ENCODE assay signal across 21 cellular contexts in the genomic region with DNA sequence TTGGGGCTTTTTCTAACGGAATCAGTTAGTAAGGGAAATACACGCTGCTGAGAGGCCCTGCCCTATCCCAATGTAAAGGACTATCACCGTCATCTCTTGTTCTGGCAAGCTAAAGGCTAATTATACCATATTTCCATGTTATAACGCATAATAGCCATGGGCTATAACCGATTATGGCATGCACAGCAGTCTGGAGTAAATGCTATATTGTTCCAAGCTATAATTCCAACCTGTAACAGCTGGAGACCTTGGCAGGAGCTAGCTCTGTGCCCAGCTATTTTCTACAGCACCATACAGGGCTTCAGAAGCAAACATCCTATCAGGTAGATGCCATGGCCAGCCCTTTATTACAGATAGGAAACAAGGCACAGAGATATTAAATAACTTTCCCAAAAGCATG. TPM values are rescaled to one million over a fixed set of nuclear protein-coding genes. Genes with fewer than 3 reads are reported as not detected.
A peak's percentile ranks its signal among the peaks of the same experiment; 100 is the strongest.
DNase-seq lines count a peak whose midpoint lies in the region; TF ChIP-seq lines count a peak whose summit lies in the region.
"Had no signal": no experiment of that assay in that cellular context is flagged by ENCODE, and none has a peak within 500 bp of the region (broad histone marks: within the 10 kb centered on the region; RNA-seq: fewer than 3 reads in every experiment).

No MANE protein-coding gene starts in this region.

- no peak overlapping the region for H2AFZ ChIP-seq in neuronal stem cell (ENCODE audit: low read length)

- H3K36me3 ChIP-seq in BLaER1 treated with 17β-estradiol and CSF1 and Interleukin-3, amounts not matched to agents 10 nM and 100 nM = peaks cover 7 to 57% (median 36%) of the 10 kb centered on the region in 11 experiments; a peak in 21 of 22 replicates
- H3K36me3 ChIP-seq in esophagus squamous epithelium (no peaks in the 10 kb centered on the region), spleen (peaks cover 0 to 12% (median 0%) of the 10 kb centered on the region in 6 donors), neuronal stem cell (replicated peaks in 1 of 2; ENCODE audit: control insufficient read depth in 2 of 2, insufficient read depth in 2 of 2, low read length in 2 of 2) (no peaks in the 10 kb centered on the region)

- H3K27me3 Mint-ChIP-seq in type B pancreatic cell = peaks cover 29% of the 10 kb centered on the region
- H3K27me3 Mint-ChIP-seq: naive thymus-derived CD8-positive, alpha-beta T cell; T-cell had no signal

- no peak overlapping the region for H3K18ac ChIP-seq in neuronal stem cell (ENCODE audit: low read length)

- intact Hi-C loops in esophagus squamous epithelium (cut with DNase I) (no loop called here), spleen (cut with DNase I; ENCODE audit: low total_unique reads) (no loop called here)

- H3K4me3 ChIP-seq in BLaER1 treated with 17β-estradiol and CSF1 and Interleukin-3, amounts not matched to agents 10 nM and 100 nM = no peak overlapping the region
- no peak overlapping the region for H3K4me3 ChIP-seq in esophagus squamous epithelium
- H3K4me3 ChIP-seq in spleen = no peak overlapping the region
- H3K4me3 ChIP-seq in neuronal stem cell (ENCODE audit: low read length in 2 of 2) = no peak overlapping the region
- H3K4me3 ChIP-seq: lung had no signal

- H4K8ac ChIP-seq in neuronal stem cell (ENCODE audit: low read depth, low read length) = no peak overlapping the region

- TF ChIP-seq POLR2A in esophagus squamous epithelium (IDR thresholded peaks at IDR 0.05) (no peak), spleen (IDR thresholded peaks at IDR 0.05) (no peak)

- in situ Hi-C loops in G401 (cut with HindIII; ENCODE audit: low sequenced_read_pairs) = no loop called here

- peaks cover 4% of the 10 kb centered on the region for H3K4me1 Mint-ChIP-seq in type B pancreatic cell (ENCODE audit: unreplicated experiment)

- peak overlapping the region; percentile 59 to 94 (median 79) for H3K4me2 ChIP-seq in BLaER1 treated with 17β-estradiol and CSF1 and Interleukin-3, amounts not matched to agents 10 nM and 100 nM
- H3K4me2 ChIP-seq in neuronal stem cell (ENCODE audit: insufficient read depth, low read length, poor library complexity, severe bottlenecking) = no peak overlapping the region

- no peaks in the 10 kb centered on the region for H3K27me3 ChIP-seq in BLaER1 treated with 17β-estradiol and CSF1 and Interleukin-3, amounts not matched to agents 10 nM and 100 nM
- H3K27me3 ChIP-seq in esophagus squamous epithelium (peaks cover 0 to 6% (median 0%) of the 10 kb centered on the region in 4 donors), spleen (replicated peaks in 1 of 7) (no peaks in the 10 kb centered on the region), neuronal stem cell (ENCODE audit: control insufficient read depth in 3 of 3, insufficient read depth in 3 of 3, low read depth in 1 of 3, low read length in 3 of 3) (peaks cover 0 to 24% (median 0%) of the 10 kb centered on the region in 3 experiments)

- H2AK5ac ChIP-seq in neuronal stem cell (ENCODE audit: low read depth, low read length) = no peak overlapping the region

- H3K79me1 ChIP-seq in neuronal stem cell (ENCODE audit: low read depth, low read length) = no peaks in the 10 kb centered on the region

- WGBS in esophagus squamous epithelium, 2 donors = 68 to 90% methylated on average over 5 of the region's 5 CpGs
- WGBS in spleen, 5 donors = 76 to 92% (median 83%) methylated on average over 5 of the region's 5 CpGs
- WGBS in neuronal stem cell (ENCODE audit: extremely low coverage in 2 of 2, insufficient read length in 2 of 2, insufficient replicate concordance in 1 of 2), 2 donors = no CpG with 5 or more reads among the region's 5 CpGs

- peak overlapping the region in 9 of 11 experiments; percentile 31 to 99 (median 73); a peak in 18 of 22 replicates for H3K27ac ChIP-seq in BLaER1 treated with 17β-estradiol and CSF1 and Interleukin-3, amounts not matched to agents 10 nM and 100 nM
- peak overlapping the region; percentile 9 to 72 (median 50) for H3K27ac ChIP-seq in esophagus squamous epithelium
- H3K27ac ChIP-seq in spleen = peak overlapping the region in 5 of 8 donors; percentile 1 to 58 (median 32)
- no peak overlapping the region for H3K27ac ChIP-seq in neuronal stem cell (replicated peaks; ENCODE audit: low read length)

- no peak overlapping the region for H3K4ac ChIP-seq in neuronal stem cell (ENCODE audit: low read length)

- no peak overlapping the region for H2BK5ac ChIP-seq in neuronal stem cell (ENCODE audit: low read length)

- no peak overlapping the region for H3K27ac Mint-ChIP-seq in type B pancreatic cell

- H3K9me3 Mint-ChIP-seq in type B pancreatic cell = peaks cover 7% of the 10 kb centered on the region
- H3K9me3 Mint-ChIP-seq: naive thymus-derived CD8-positive, alpha-beta T cell had no signal

- H3K23ac ChIP-seq in neuronal stem cell (ENCODE audit: low read depth, low read length, poor library complexity) = no peak overlapping the region

- DNase-seq in NCI-H526 treated with DMSO at 0.1 percent for 48 hours (lab: John Stamatoyannopoulos, UW) (peak; percentile 82), esophagus squamous epithelium (lab: John Stamatoyannopoulos, UW) (no peak), spleen (no peak), G401 (ENCODE audit: low spot score) (no peak), neuronal stem cell (ENCODE audit: low spot score) (no peak), type B pancreatic cell (ENCODE audit: extremely low spot score, unreplicated experiment) (no peak), NCI-H1048 (lab: John Stamatoyannopoulos, UW) (no peak)
- DNase-seq: ACHN; activated CD4-positive, alpha-beta T cell treated with anti-CD3 and anti-CD28 coated beads, Interleukin-2, amount 50 U/mL, for 1 hour; activated naive CD4-positive, alpha-beta T cell treated with anti-CD3 and anti-CD28 coated beads, Interleukin-2, amount 50 U/mL, for 16 hours; activated T-cell treated with anti-CD3 and anti-CD28 coated beads for 4 hours; DND-41; naive thymus-derived CD8-positive, alpha-beta T cell; NCI-H2029; NCI-H510A; SHP77; T-cell; trophoblast cell had no signal

- no peak overlapping the region for H2BK120ac ChIP-seq in neuronal stem cell (ENCODE audit: low read depth, low read length)

- no peak overlapping the region for H3K14ac ChIP-seq in neuronal stem cell (ENCODE audit: low read length)

- H3K36me3 Mint-ChIP-seq in type B pancreatic cell = no peaks in the 10 kb centered on the region

- no peak overlapping the region for H3K4me3 Mint-ChIP-seq in type B pancreatic cell
- H3K4me3 Mint-ChIP-seq: naive thymus-derived CD8-positive, alpha-beta T cell; T-cell had no signal

- H4K20me1 ChIP-seq in BLaER1 treated with 17β-estradiol and CSF1 and Interleukin-3, amounts not matched to agents 10 nM and 100 nM = peaks cover 7 to 56% (median 49%) of the 10 kb centered on the region in 11 experiments; a peak in 20 of 22 replicates

- no peak for TF ChIP-seq CTCF in esophagus squamous epithelium (IDR thresholded peaks at IDR 0.05)
- no peak for TF ChIP-seq CTCF in spleen (IDR thresholded peaks at IDR 0.05 in 8 of 11, conservative IDR thresholded peaks at IDR 0.05 in 3 of 11)
- TF ChIP-seq CTCF in type B pancreatic cell (conservative IDR thresholded peaks at IDR 0.05) = no peak

- peaks cover 80 to 90% (median 85%) of the 10 kb centered on the region in 10 experiments for H3K4me1 ChIP-seq in BLaER1 treated with 17β-estradiol and CSF1 and Interleukin-3, amounts not matched to agents 10 nM and 100 nM
- H3K4me1 ChIP-seq in esophagus squamous epithelium = peaks cover 0 to 76% (median 30%) of the 10 kb centered on the region in 3 donors
- H3K4me1 ChIP-seq in spleen = peaks cover 27 to 85% (median 55%) of the 10 kb centered on the region in 6 donors
- peaks cover 0 to 6% of the 10 kb centered on the region in 2 donors for H3K4me1 ChIP-seq in neuronal stem cell (ENCODE audit: control insufficient read depth in 2 of 2, insufficient read depth in 1 of 2, low read depth in 1 of 2, low read length in 2 of 2)

- H3K9me3 ChIP-seq in BLaER1 treated with 17β-estradiol and CSF1 and Interleukin-3, amounts not matched to agents 10 nM and 100 nM (replicated peaks in 1 of 11) = peaks cover 9 to 13% (median 11%) of the 10 kb centered on the region in 11 experiments; a peak in 21 of 22 replicates
- H3K9me3 ChIP-seq in esophagus squamous epithelium = no peaks in the 10 kb centered on the region
- no peaks in the 10 kb centered on the region for H3K9me3 ChIP-seq in spleen
- H3K9me3 ChIP-seq in neuronal stem cell (replicated peaks in 1 of 2; ENCODE audit: control insufficient read depth in 2 of 2, insufficient read depth in 1 of 2, low read depth in 1 of 2, low read length in 2 of 2) = peaks cover 0 to 2% of the 10 kb centered on the region in 2 donors

- H4K91ac ChIP-seq in neuronal stem cell (ENCODE audit: low read depth, low read length, poor library complexity) = no peak overlapping the region

- peak overlapping the region in 7 of 11 experiments; percentile 22 to 75 (median 62); a peak in 13 of 22 replicates for H3K9ac ChIP-seq in BLaER1 treated with 17β-estradiol and CSF1 and Interleukin-3, amounts not matched to agents 10 nM and 100 nM
- no peak overlapping the region for H3K9ac ChIP-seq in neuronal stem cell (ENCODE audit: low read depth, low read length, poor library complexity)

- no peak overlapping the region for H2BK15ac ChIP-seq in neuronal stem cell (ENCODE audit: low read length)

- H2BK12ac ChIP-seq in neuronal stem cell (ENCODE audit: low read length) = no peak overlapping the region

RNA-seq across cellular contexts. Expression of a gene that starts 26.3 kb away (rescaled TPM):
- 10 to 100 TPM in 1 of 4 donors, 1 to 10 TPM in 3; 1.5 to 11.6 (median 5.5) TPM for total RNA-seq in esophagus squamous epithelium
- 10 to 100 TPM; 26.8 to 34.5 (median 28.9) TPM for total RNA-seq in spleen
- 1 to 10 TPM; 1.4 to 5.2 (median 1.8) TPM for polyA plus RNA-seq in spleen
- 0.55 and 2.4 TPM in 2 replicates for total RNA-seq in G401 (2014; rRNA removed; shearing (Covaris generic))
- 0.06 TPM for polyA plus RNA-seq in neuronal stem cell (2013, experiment 1 of 2)
- polyA plus RNA-seq in neuronal stem cell (2013, experiment 2 of 2) = 0.07 TPM
- 0.65 and 2.9 TPM in 2 replicates for total RNA-seq in type B pancreatic cell (ENCODE audit: low replicate concordance)
- total RNA-seq: epithelial cell of proximal tubule had no signal

RNA-seq across cellular contexts. Expression of a gene that starts 44.7 kb away (rescaled TPM):
- total RNA-seq in esophagus squamous epithelium = 10 to 100 TPM; 14.4 to 40.1 (median 32.6) TPM
- total RNA-seq in spleen = 10 to 100 TPM; 18.2 to 48.4 (median 24.6) TPM
- 10 to 100 TPM; 24.4 to 37.3 (median 34.0) TPM for polyA plus RNA-seq in spleen
- total RNA-seq in G401 (2014; rRNA removed; shearing (Covaris generic)) = 104 and 105 TPM in 2 replicates
- polyA plus RNA-seq in neuronal stem cell (2013, experiment 1 of 2) = 77.4 TPM
- polyA plus RNA-seq in neuronal stem cell (2013, experiment 2 of 2) = 74.7 TPM
- total RNA-seq in type B pancreatic cell (ENCODE audit: low replicate concordance) = 48.8 and 59.4 TPM in 2 replicates
